8 cellular contexts compared by ENCODE assay signal in the genomic region with DNA sequence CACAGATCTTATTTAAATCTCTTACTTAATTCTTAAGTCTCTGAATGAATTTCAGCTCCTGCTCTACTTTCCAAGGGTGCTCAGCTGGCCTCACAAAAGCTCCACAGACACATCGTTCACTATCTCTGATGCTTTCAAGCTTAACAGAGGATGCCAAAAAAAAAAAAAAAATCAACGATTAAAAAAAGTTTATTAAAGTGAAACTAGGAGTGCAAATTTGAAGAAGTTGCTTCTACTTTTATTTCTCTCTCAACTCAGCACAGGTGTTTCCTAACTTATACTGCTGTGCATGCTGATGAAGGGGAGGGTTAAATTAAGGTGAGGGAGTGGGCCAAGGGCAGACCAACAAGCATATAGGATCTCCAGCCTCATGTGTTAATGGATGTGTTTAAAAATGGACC.
DNase-seq lines count a peak whose midpoint lies in the region; ATAC-seq and TF ChIP-seq lines count a peak whose summit lies in the region.

No MANE protein-coding gene starts in this region.

- no peaks in the 10 kb centered on the region for H3K9me3 Mint-ChIP-seq in stimulated activated naive CD8-positive, alpha-beta T cell treated with anti-CD3 and anti-CD28 coated beads, Interleukin-15, Interleukin-2, amounts not matched to agents 100 ng/mL and 50 ng/mL, for 24 hours

- H3K4me3 Mint-ChIP-seq in stimulated activated naive CD8-positive, alpha-beta T cell treated with anti-CD3 and anti-CD28 coated beads, Interleukin-15, Interleukin-2, amounts not matched to agents 100 ng/mL and 50 ng/mL, for 24 hours: peak overlapping the region; percentile 30

- intact Hi-C loops in ascending aorta (cut with DNase I) (no loop called here), lower lobe of right lung (cut with DNase I) (no loop called here), aorta (cut with DNase I) (no loop called here)

- H3K27ac Mint-ChIP-seq in stimulated activated naive CD8-positive, alpha-beta T cell treated with anti-CD3 and anti-CD28 coated beads, Interleukin-15, Interleukin-2, amounts not matched to agents 100 ng/mL and 50 ng/mL, for 24 hours: peak overlapping the region; percentile 9

- no peaks in the 10 kb centered on the region for H3K27me3 Mint-ChIP-seq in stimulated activated naive CD8-positive, alpha-beta T cell treated with anti-CD3 and anti-CD28 coated beads, Interleukin-15, Interleukin-2, amounts not matched to agents 100 ng/mL and 50 ng/mL, for 24 hours

- no peak for ATAC-seq in stimulated activated naive CD8-positive, alpha-beta T cell treated with anti-CD3 and anti-CD28 coated beads, Interleukin-15, Interleukin-2, amounts not matched to agents 100 U/mL and 50 U/mL, for 24 hours
- ATAC-seq in lower lobe of right lung: no peak
- ATAC-seq in aorta (ENCODE audit: low FRiP score): no peak
- ATAC-seq in HG03439 (IDR thresholded peaks at IDR 0.05; ENCODE audit: unreplicated experiment): no peak
- ATAC-seq in SK-N-SH treated with all-trans-retinoic acid at 6 μM for 48 hours: no peak

- peaks cover 11% of the 10 kb centered on the region for H3K4me1 Mint-ChIP-seq in stimulated activated naive CD8-positive, alpha-beta T cell treated with anti-CD3 and anti-CD28 coated beads, Interleukin-15, Interleukin-2, amounts not matched to agents 100 ng/mL and 50 ng/mL, for 24 hours (ENCODE audit: low read depth)

- no peak for DNase-seq in stimulated activated naive CD8-positive, alpha-beta T cell treated with anti-CD3 and anti-CD28 coated beads, Interleukin-15, Interleukin-2, amounts not matched to agents 100 U/mL and 50 U/mL, for 24 hours
- DNase-seq in ascending aorta (ENCODE audit: low spot score in 2 of 2): no peak
- DNase-seq in lower lobe of right lung: no peak
- DNase-seq in aorta: no peak
- DNase-seq in activated CD4-positive, alpha-beta T cell treated with anti-CD3 and anti-CD28 coated beads for 4 hours: no peak

- peaks cover 0 to 6% of the 10 kb centered on the region in 2 donors for H3K4me1 ChIP-seq in ascending aorta
- peaks cover 54% of the 10 kb centered on the region for H3K4me1 ChIP-seq in lower lobe of right lung
- H3K4me1 ChIP-seq in aorta (ENCODE audit: control insufficient read depth in 1 of 2, insufficient read depth in 2 of 2, low read length in 2 of 2): peaks cover 0 to 10% of the 10 kb centered on the region in 2 donors

- TF ChIP-seq CTCF in ascending aorta (IDR thresholded peaks at IDR 0.05): no peak
- TF ChIP-seq CTCF in lower lobe of right lung (IDR thresholded peaks at IDR 0.05): no peak

- H3K4me3 ChIP-seq in ascending aorta (peak overlapping the region in 1 of 2 donors; percentile 55), lower lobe of right lung (peak overlapping the region; percentile 22), aorta (ENCODE audit: low read length in 2 of 2) (peak overlapping the region; percentile 46 to 69)

- H3K36me3 ChIP-seq in ascending aorta: no peaks in the 10 kb centered on the region
- no peaks in the 10 kb centered on the region for H3K36me3 ChIP-seq in lower lobe of right lung
- no peaks in the 10 kb centered on the region for H3K36me3 ChIP-seq in aorta (ENCODE audit: control insufficient read depth in 1 of 2, insufficient read depth in 2 of 2, low read length in 1 of 2)

- H3K9me3 ChIP-seq in ascending aorta: no peaks in the 10 kb centered on the region
- H3K9me3 ChIP-seq in lower lobe of right lung: no peaks in the 10 kb centered on the region
- no peaks in the 10 kb centered on the region for H3K9me3 ChIP-seq in aorta (ENCODE audit: control insufficient read depth, low read length)

- peak overlapping the region; percentile 63 to 67 for H3K27ac ChIP-seq in ascending aorta
- peak overlapping the region; percentile 77 for H3K27ac ChIP-seq in lower lobe of right lung
- no peak overlapping the region for H3K27ac ChIP-seq in aorta (ENCODE audit: low read depth in 1 of 2, low read length in 2 of 2)

- no peaks in the 10 kb centered on the region for H3K27me3 ChIP-seq in ascending aorta
- H3K27me3 ChIP-seq in lower lobe of right lung (ENCODE audit: low read depth): no peaks in the 10 kb centered on the region
- no peaks in the 10 kb centered on the region for H3K27me3 ChIP-seq in aorta (ENCODE audit: control insufficient read depth in 1 of 2, insufficient read depth in 2 of 2, low read length in 1 of 2)

- 5 to 10% methylated on average over 2 of the region's 2 CpGs for WGBS in aorta, 2 donors

- no peaks in the 10 kb centered on the region for H3K36me3 Mint-ChIP-seq in stimulated activated naive CD8-positive, alpha-beta T cell treated with anti-CD3 and anti-CD28 coated beads, Interleukin-15, Interleukin-2, amounts not matched to agents 100 ng/mL and 50 ng/mL, for 24 hours (ENCODE audit: low read depth)

TF ChIP-seq in SK-N-SH treated with all-trans-retinoic acid at 6 μM for 48 hours, 23 proteins besides CTCF, POLR2A, EP300 and RAD21:
- TF ChIP-seq TCF4 (CRISPR knock-in tag; IDR thresholded peaks at IDR 0.05; ENCODE audit: borderline replicate concordance): no peak
- no peak for TF ChIP-seq TOX (CRISPR knock-in tag; IDR thresholded peaks at IDR 0.05; ENCODE audit: borderline replicate concordance)
- TF ChIP-seq OSR1 (CRISPR knock-in tag; IDR thresholded peaks at IDR 0.05): no peak
- no peak for TF ChIP-seq ARNTL (CRISPR knock-in tag; IDR thresholded peaks at IDR 0.05; ENCODE audit: borderline replicate concordance, low read depth)
- no peak for TF ChIP-seq CSRNP3 (CRISPR knock-in tag; IDR thresholded peaks at IDR 0.05)
- no peak for TF ChIP-seq SNAI2 (CRISPR knock-in tag; IDR thresholded peaks at IDR 0.05)
- TF ChIP-seq CSDC2 (CRISPR knock-in tag; IDR thresholded peaks at IDR 0.05): no peak
- TF ChIP-seq, protein P1, sequence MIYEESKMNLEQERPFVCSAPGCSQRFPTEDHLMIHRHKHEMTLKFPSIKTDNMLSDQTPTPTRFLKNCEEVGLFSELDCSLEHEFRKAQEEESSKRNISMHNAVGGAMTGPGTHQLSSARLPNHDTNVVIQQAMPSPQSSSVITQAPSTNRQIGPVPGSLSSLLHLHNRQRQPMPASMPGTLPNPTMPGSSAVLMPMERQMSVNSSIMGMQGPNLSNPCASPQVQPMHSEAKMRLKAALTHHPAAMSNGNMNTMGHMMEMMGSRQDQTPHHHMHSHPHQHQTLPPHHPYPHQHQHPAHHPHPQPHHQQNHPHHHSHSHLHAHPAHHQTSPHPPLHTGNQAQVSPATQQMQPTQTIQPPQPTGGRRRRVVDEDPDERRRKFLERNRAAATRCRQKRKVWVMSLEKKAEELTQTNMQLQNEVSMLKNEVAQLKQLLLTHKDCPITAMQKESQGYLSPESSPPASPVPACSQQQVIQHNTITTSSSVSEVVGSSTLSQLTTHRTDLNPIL (CRISPR knock-in tag; IDR thresholded peaks at IDR 0.05; ENCODE audit: low read depth): no peak
- no peak for TF ChIP-seq ESRRG (CRISPR knock-in tag; IDR thresholded peaks at IDR 0.05)
- TF ChIP-seq ISL1 (CRISPR knock-in tag; IDR thresholded peaks at IDR 0.05): no peak
- TF ChIP-seq ZNF8 (CRISPR knock-in tag; IDR thresholded peaks at IDR 0.05): no peak
- no peak for TF ChIP-seq PPARA (CRISPR knock-in tag; IDR thresholded peaks at IDR 0.05; ENCODE audit: borderline replicate concordance)
- TF ChIP-seq TSHZ2 (CRISPR knock-in tag; IDR thresholded peaks at IDR 0.05): no peak
- no peak for TF ChIP-seq ZNF565 (CRISPR knock-in tag; conservative IDR thresholded peaks at IDR 0.05; ENCODE audit: low read depth)
- TF ChIP-seq ZNF70 (CRISPR knock-in tag; IDR thresholded peaks at IDR 0.05): no peak
- no peak for TF ChIP-seq ZFP3 (CRISPR knock-in tag; IDR thresholded peaks at IDR 0.05)

Comparison
In these comparisons a context has a peak if more than half of its experiments do, and no peak if none do; other contexts are left out.
1. H3K27ac ChIP-seq: peak in ascending aorta (2 of 2) and lower lobe of right lung (single experiment); none in aorta (0 of 2).